8 cellular contexts compared by ENCODE assay signal in the genomic region with DNA sequence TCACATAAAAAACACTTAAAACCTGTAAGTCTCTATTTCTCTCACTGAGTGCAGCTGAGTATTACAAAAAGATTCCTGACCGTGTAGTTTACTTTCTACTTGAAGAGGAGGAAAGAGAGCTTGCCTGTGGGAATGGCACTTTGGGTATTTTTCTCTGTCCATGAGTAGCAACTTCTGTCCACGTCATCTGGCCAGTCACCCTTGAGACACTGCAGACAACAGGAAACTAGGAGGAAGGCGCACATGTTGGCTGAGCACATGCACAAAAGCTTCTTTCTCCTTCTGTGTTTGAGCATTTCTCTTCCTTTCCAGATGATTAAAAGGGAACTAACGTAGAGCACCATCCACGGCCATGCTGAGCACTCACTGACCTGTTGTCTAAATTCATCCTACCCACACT. TPM values are rescaled to one million over a fixed set of nuclear protein-coding genes. Genes with fewer than 3 reads are reported as not detected.
A peak's percentile ranks its signal among the peaks of the same experiment; 100 is the strongest.
DNase-seq lines count a peak whose midpoint lies in the region; ATAC-seq and TF ChIP-seq lines count a peak whose summit lies in the region.

No MANE protein-coding gene starts in this region.

- H3F3A ChIP-seq in GM23338 (replicated peaks; ENCODE audit: low read depth) (no peaks in the 10 kb centered on the region), smooth muscle cell (ENCODE audit: low read depth) (no peaks in the 10 kb centered on the region)

- DNase-seq in GM23338 (ENCODE audit: low spot score) (no peak), T-helper 17 cell (no peak), foreskin fibroblast (peak; percentile 71 to 76), smooth muscle cell (lab: John Stamatoyannopoulos, UW; ENCODE audit: unreplicated experiment) (no peak), SW 1271 (lab: John Stamatoyannopoulos, UW) (no peak), MG63 (no peak)

- H3K4me1 Mint-ChIP-seq in GM23338: peaks cover 30% of the 10 kb centered on the region
- peaks cover 59% of the 10 kb centered on the region for H3K4me1 Mint-ChIP-seq in T-helper 17 cell

- no peak overlapping the region for H3K27ac ChIP-seq in GM23338 (ENCODE audit: low read depth)
- H3K27ac ChIP-seq in smooth muscle cell (ENCODE audit: low read depth): peak overlapping the region; percentile 72

- H3K27me3 ChIP-seq in GM23338 (ENCODE audit: insufficient read depth) (no peaks in the 10 kb centered on the region), smooth muscle cell (ENCODE audit: low read depth) (no peaks in the 10 kb centered on the region), MG63 (no peaks in the 10 kb centered on the region)

- H3K27ac Mint-ChIP-seq in GM23338 (peak overlapping the region; percentile 85; the same call in 1 of the 2 replicates), T-helper 17 cell (peak overlapping the region; percentile 83)

- no peak for ATAC-seq in GM23338
- ATAC-seq in T-helper 17 cell: peak; percentile 21
- ATAC-seq in GM21529 (IDR thresholded peaks at IDR 0.05; ENCODE audit: unreplicated experiment): no peak
- no peak for ATAC-seq in GM19035 (IDR thresholded peaks at IDR 0.05; ENCODE audit: unreplicated experiment)

- H3K36me3 ChIP-seq in GM23338 (ENCODE audit: insufficient read depth) (no peaks in the 10 kb centered on the region), smooth muscle cell (ENCODE audit: low read depth) (no peaks in the 10 kb centered on the region), MG63 (peaks cover 3% of the 10 kb centered on the region; the same call in 1 of the 2 replicates)

- H3K9me3 Mint-ChIP-seq in GM23338: no peaks in the 10 kb centered on the region

- H2AFZ ChIP-seq in GM23338: no peak overlapping the region
- H2AFZ ChIP-seq in smooth muscle cell (ENCODE audit: low read depth): peak overlapping the region; percentile 77

- TF ChIP-seq CTCF in GM23338 (conservative IDR thresholded peaks at IDR 0.05; ENCODE audit: low read depth in 2 of 2): no peak
- TF ChIP-seq CTCF in foreskin fibroblast (IDR thresholded peaks at IDR 0.05; ENCODE audit: low read depth, low read length): no peak
- no peak for TF ChIP-seq CTCF in smooth muscle cell (IDR thresholded peaks at IDR 0.05; ENCODE audit: borderline replicate concordance, insufficient read depth, poor library complexity, severe bottlenecking)

- H3K36me3 Mint-ChIP-seq in GM23338 (ENCODE audit: low read depth) (no peaks in the 10 kb centered on the region), T-helper 17 cell (ENCODE audit: low read depth) (peaks cover 19% of the 10 kb centered on the region)

- no peaks in the 10 kb centered on the region for H3K9me3 ChIP-seq in T-helper 17 cell (ENCODE audit: control insufficient read depth, low read length, poor library complexity, severe bottlenecking)
- no peaks in the 10 kb centered on the region for H3K9me3 ChIP-seq in smooth muscle cell (replicated peaks; ENCODE audit: low read depth)
- no peaks in the 10 kb centered on the region for H3K9me3 ChIP-seq in MG63

- WGBS in smooth muscle cell (ENCODE audit: low lambda C conversion rate): 33% methylated on average over 5 of the region's 5 CpGs

- peaks cover 10% of the 10 kb centered on the region for H3K27me3 Mint-ChIP-seq in GM23338 (ENCODE audit: insufficient read depth, low read depth, poor library complexity)
- no peaks in the 10 kb centered on the region for H3K27me3 Mint-ChIP-seq in T-helper 17 cell

- no peak overlapping the region for H3K9ac ChIP-seq in smooth muscle cell (ENCODE audit: low read depth)

- H3K4me3 Mint-ChIP-seq in GM23338: peak overlapping the region; percentile 3; the same call in 1 of the 3 replicates
- H3K4me3 Mint-ChIP-seq in T-helper 17 cell: peak overlapping the region; percentile 100

- H3K9me2 ChIP-seq in GM23338 (ENCODE audit: insufficient read depth): no peaks in the 10 kb centered on the region; the same call in 1 of the 2 replicates

- H3K4me1 ChIP-seq in GM23338 (ENCODE audit: insufficient read depth) (peaks cover 15% of the 10 kb centered on the region; the same call in 1 of the 2 replicates), smooth muscle cell (ENCODE audit: low read depth) (peaks cover 13% of the 10 kb centered on the region)

- no peaks in the 10 kb centered on the region; the same call in 1 of the 2 replicates for H4K20me1 ChIP-seq in GM23338 (replicated peaks; ENCODE audit: insufficient read depth)
- H4K20me1 ChIP-seq in smooth muscle cell (ENCODE audit: low read depth): no peaks in the 10 kb centered on the region

- H3K4me2 ChIP-seq in GM23338 (0 out of 2 replicates have a peak overlapping the region, but pooled peaks have one; percentile 4), smooth muscle cell (peak overlapping the region; percentile 55)

- H3K79me2 ChIP-seq in GM23338 (replicated peaks; ENCODE audit: insufficient read depth) (no peaks in the 10 kb centered on the region), smooth muscle cell (ENCODE audit: low read depth) (no peaks in the 10 kb centered on the region)

- no peak overlapping the region for H3K4me3 ChIP-seq in GM23338
- H3K4me3 ChIP-seq in foreskin fibroblast (ENCODE audit: low read depth in 1 of 2, low read length in 2 of 2): no peak overlapping the region
- no peak overlapping the region for H3K4me3 ChIP-seq in smooth muscle cell
- no peak overlapping the region for H3K4me3 ChIP-seq in MG63

TF ChIP-seq in GM23338, 12 proteins besides CTCF, POLR2A, EP300 and RAD21:
- TF ChIP-seq EZH2phosphoT487 (IDR thresholded peaks at IDR 0.05; ENCODE audit: unreplicated experiment): no peak
- TF ChIP-seq STAT1 (IDR thresholded peaks at IDR 0.05; ENCODE audit: unreplicated experiment): no peak

RNA-seq across cellular contexts. Expression of gene STARD5, which starts 19.7 kb away (rescaled TPM):
- total RNA-seq in GM23338 (2014; rRNA removed; shearing (Covaris generic)): 7.7 and 10.1 TPM in 2 replicates
- 3.8 and 4.5 TPM in 2 replicates for polyA plus RNA-seq in GM23338 (2016; fragmentation: Nextera tagmentation; extraction: Ambion mirVana)
- total RNA-seq in T-helper 17 cell: 1 to 10 TPM; 4.3 to 4.6 TPM
- 3.3 and 6.2 TPM in 2 replicates for total RNA-seq in smooth muscle cell
- 1.6 and 2.1 TPM in 2 replicates for polyA plus RNA-seq in smooth muscle cell
- 0.22 and 3.4 TPM in 2 replicates for total RNA-seq in MG63 (2014; rRNA removed; shearing (Covaris generic); ENCODE audit: low replicate concordance)

Comparison
In these comparisons a context has a peak if more than half of its experiments do, and no peak if none do; other contexts are left out.
1. DNase-seq: peak in foreskin fibroblast (2 of 2); none in GM23338 (single experiment), T-helper 17 cell (0 of 3), smooth muscle cell (single experiment), SW 1271 (0 of 2) and MG63 (single experiment).